In the genomic region with DNA sequence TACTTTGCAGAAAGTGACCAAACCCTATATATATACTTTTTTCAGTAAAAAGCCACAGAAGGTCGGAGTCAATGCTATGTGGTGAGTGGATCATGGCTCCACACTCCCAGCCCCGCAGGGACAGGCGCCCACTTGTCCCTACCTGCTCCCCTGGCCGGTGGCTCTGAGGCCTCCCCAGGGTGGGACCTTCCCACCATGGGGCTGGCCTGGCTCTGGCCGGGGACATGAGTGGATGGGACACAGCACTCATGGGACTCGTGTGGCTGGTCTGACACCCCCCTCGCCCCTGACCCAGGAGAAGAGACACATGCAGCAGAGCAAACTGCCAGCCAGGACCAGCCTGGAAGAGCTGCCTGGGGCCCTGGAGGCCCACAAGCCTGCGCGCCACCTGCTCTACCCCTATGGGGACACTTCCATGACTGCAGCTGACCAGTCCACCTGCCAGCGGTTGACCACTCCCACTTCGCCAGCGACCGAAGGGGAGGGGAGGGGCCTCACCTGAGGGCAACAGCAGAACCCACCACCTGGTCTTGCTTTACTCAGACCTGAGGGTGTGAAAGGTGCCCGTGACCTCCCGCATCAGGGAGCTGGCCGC, we compare ENCODE assay signal across 26 cellular contexts. TPM values are rescaled to one million over a fixed set of nuclear protein-coding genes. Genes with fewer than 3 reads are reported as not detected.
A peak's percentile ranks its signal among the peaks of the same experiment; 100 is the strongest.
DNase-seq lines count a peak whose midpoint lies in the region; ATAC-seq and TF ChIP-seq lines count a peak whose summit lies in the region.
"Had no signal": no experiment of that assay in that cellular context is flagged by ENCODE, and none has a peak within 500 bp of the region (broad histone marks: within the 10 kb centered on the region; RNA-seq: fewer than 3 reads in every experiment).

No MANE protein-coding gene starts in this region.

- intact Hi-C loops in Right ventricle myocardium superior (cut with DNase I) (no loop called here), left cardiac atrium (cut with DNase I) (no loop called here), testis (cut with DNase I; ENCODE audit: low total_unique reads) (no loop called here)

- no peak overlapping the region for H3K23ac ChIP-seq in mesenchymal stem cell (ENCODE audit: low read length in 2 of 2)

- no peak overlapping the region for H2BK120ac ChIP-seq in mesenchymal stem cell (ENCODE audit: low read depth, low read length)

- no peak overlapping the region for H4K91ac ChIP-seq in mesenchymal stem cell (ENCODE audit: low read length)

- no peak overlapping the region for H4K8ac ChIP-seq in mesenchymal stem cell (ENCODE audit: low read length)

- H2BK12ac ChIP-seq in mesenchymal stem cell (ENCODE audit: low read length in 2 of 2), result no peak overlapping the region

- H3K4ac ChIP-seq in mesenchymal stem cell (ENCODE audit: low read depth in 1 of 2, low read length in 2 of 2), result no peak overlapping the region

- H3K36me3 ChIP-seq in WERI-Rb-1, result no peaks in the 10 kb centered on the region; the same call in 1 of the 2 replicates
- peaks cover 0 to 30% of the 10 kb centered on the region in 2 experiments for H3K36me3 ChIP-seq in mesenchymal stem cell (ENCODE audit: control insufficient read depth in 1 of 2, insufficient read depth in 2 of 2, low read depth in 1 of 2, low read length in 2 of 2)
- no peaks in the 10 kb centered on the region for H3K36me3 ChIP-seq in testis (ENCODE audit: low read depth, missing control alignments)
- H3K36me3 ChIP-seq: BLaER1 treated with 17β-estradiol and CSF1 and Interleukin-3, amounts not matched to agents 10 nM and 100 nM; left lung had no signal

- H3K27me3 ChIP-seq in WERI-Rb-1 (ENCODE audit: insufficient read depth, low read depth, severe bottlenecking) (no peaks in the 10 kb centered on the region), mesenchymal stem cell (ENCODE audit: control insufficient read depth in 1 of 2, insufficient read depth in 1 of 2, low read length in 2 of 2) (no peaks in the 10 kb centered on the region), testis (no peaks in the 10 kb centered on the region)
- H3K27me3 ChIP-seq: body of pancreas, heart left ventricle, left lung had no signal

- TF ChIP-seq POLR2A in testis (IDR thresholded peaks at IDR 0.05), result no peak

- H3K9me3 ChIP-seq in WERI-Rb-1 (ENCODE audit: severe bottlenecking) (peaks cover 7% of the 10 kb centered on the region), mesenchymal stem cell (ENCODE audit: control insufficient read depth, low read length) (peaks cover 4% of the 10 kb centered on the region), testis (no peaks in the 10 kb centered on the region)
- H3K9me3 ChIP-seq: body of pancreas, left lung had no signal

- no peak for ATAC-seq in Right ventricle myocardium superior (ENCODE audit: poor library complexity)
- no peak for ATAC-seq in left cardiac atrium
- ATAC-seq in HG03378 (IDR thresholded peaks at IDR 0.05; ENCODE audit: unreplicated experiment), result no peak
- ATAC-seq: body of pancreas, GM12878, left lung had no signal

- no peak overlapping the region for H3K9ac ChIP-seq in mesenchymal stem cell (ENCODE audit: low read length)
- H3K9ac ChIP-seq: BLaER1 treated with 17β-estradiol and CSF1 and Interleukin-3, amounts not matched to agents 10 nM and 100 nM had no signal

- H3K4me1 ChIP-seq in mesenchymal stem cell (ENCODE audit: control insufficient read depth, insufficient read depth, low read depth, low read length) (peaks cover 10% of the 10 kb centered on the region), testis (peaks cover 13% of the 10 kb centered on the region)

- no peak overlapping the region for H3K18ac ChIP-seq in mesenchymal stem cell (ENCODE audit: low read depth in 1 of 2, low read length in 2 of 2)

- peaks cover 20% of the 10 kb centered on the region for H3K79me1 ChIP-seq in mesenchymal stem cell (replicated peaks; ENCODE audit: low read length, poor library complexity, severe bottlenecking)

- no peak overlapping the region for H2AFZ ChIP-seq in mesenchymal stem cell (ENCODE audit: low read depth, low read length)

- no peak overlapping the region for H3K4me2 ChIP-seq in mesenchymal stem cell (ENCODE audit: low read length, poor library complexity, severe bottlenecking)

- no peak for TF ChIP-seq CTCF in WERI-Rb-1 (IDR thresholded peaks at IDR 0.05; ENCODE audit: low read depth, low read length)
- no peak for TF ChIP-seq CTCF in testis (IDR thresholded peaks at IDR 0.05)

- no peak overlapping the region for H3K14ac ChIP-seq in mesenchymal stem cell (ENCODE audit: low read length in 2 of 2)

- H3K27ac ChIP-seq in WERI-Rb-1 (peak overlapping the region; percentile 26; the same call in 1 of the 2 replicates), mesenchymal stem cell (ENCODE audit: low read length, poor library complexity, severe bottlenecking) (no peak overlapping the region), testis (peak overlapping the region; percentile 51 to 67)
- H3K27ac ChIP-seq: BLaER1 treated with 17β-estradiol and CSF1 and Interleukin-3, amounts not matched to agents 10 nM and 100 nM; body of pancreas; left lung; VCaP had no signal

- peak overlapping the region; percentile 70 for H2BK15ac ChIP-seq in mesenchymal stem cell (ENCODE audit: low read depth, poor library complexity, severe bottlenecking)

- peak; percentile 40 for DNase-seq in Right ventricle myocardium superior
- no peak for DNase-seq in left cardiac atrium
- no peak for DNase-seq in WERI-Rb-1
- DNase-seq in mesenchymal stem cell, result no peak
- no peak for DNase-seq in testis
- no peak for DNase-seq in GDM1 (lab: John Stamatoyannopoulos, UW)
- no peak for DNase-seq in SW480 (ENCODE audit: low spot score)
- DNase-seq: activated CD4-positive, alpha-beta T cell treated with anti-CD3 and anti-CD28 coated beads, Interleukin-2, amount 50 U/mL, for 1 hour; activated gamma-delta T cell treated with Interleukin-2 at 50 U/mL for 16 hours; body of pancreas; Calu3; effector CD4-positive, alpha-beta T cell; erythroblast; HCEC 1CT; IMR-90; left lung; midbrain; NCI-H1092 treated with DMSO at 0.1 percent for 48 hours; NCI-H2029 treated with DMSO at 0.1 percent for 48 hours; NCI-H226 had no signal

- 94% methylated on average over 16 of the region's 16 CpGs for WGBS in mesenchymal stem cell
- WGBS in testis, 2 donors, result 83 to 87% methylated on average over 3 to 16 of the region's 16 CpGs

- no peak overlapping the region for H3K4me3 ChIP-seq in WERI-Rb-1 (ENCODE audit: low read depth, low read length)
- H3K4me3 ChIP-seq in mesenchymal stem cell (ENCODE audit: insufficient read depth in 1 of 2, low read depth in 1 of 2, low read length in 2 of 2), result peak overlapping the region in 1 of 2 experiments; percentile 3
- H3K4me3 ChIP-seq in testis, result no peak overlapping the region
- H3K4me3 ChIP-seq: BLaER1 treated with 17β-estradiol and CSF1 and Interleukin-3, amounts not matched to agents 10 nM and 100 nM; body of pancreas; GM12878; left lung had no signal

- H2BK5ac ChIP-seq in mesenchymal stem cell (ENCODE audit: low read depth, low read length, poor library complexity, severe bottlenecking), result no peak overlapping the region

- no peak overlapping the region for H2AK5ac ChIP-seq in mesenchymal stem cell (ENCODE audit: low read length, severe bottlenecking)

RNA-seq across cellular contexts. Expression of gene SPATC1L, which starts 2.2 kb away (rescaled TPM):
- total RNA-seq in Right ventricle myocardium superior (6.3 TPM), left cardiac atrium (10 to 100 TPM in 1 of 2 donors, 1 to 10 TPM in 1; 10.0 to 11.0 TPM), testis (10 to 100 TPM; 75.6 to 96.1 TPM)
- polyA plus RNA-seq in mesenchymal stem cell (2013, experiment 1 of 2), result 39.1 TPM
- 40.8 TPM for polyA plus RNA-seq in mesenchymal stem cell (2013, experiment 2 of 2)
- 55.4 TPM for polyA plus RNA-seq in testis (ENCODE audit: insufficient read depth, low read depth, low replicate concordance)

RNA-seq across cellular contexts. Expression of gene FTCD, which starts 26.7 kb away (rescaled TPM):
- 1.9 TPM for total RNA-seq in Right ventricle myocardium superior
- 1 to 10 TPM in 1 of 2 donors, under 1 TPM in 1; 0.68 to 1.6 TPM for total RNA-seq in left cardiac atrium
- polyA plus RNA-seq in mesenchymal stem cell (2013, experiment 1 of 2), result 1.5 TPM
- polyA plus RNA-seq in mesenchymal stem cell (2013, experiment 2 of 2), result 1.8 TPM
- total RNA-seq in testis, result 10 to 100 TPM; 50.5 to 63.5 TPM
- polyA plus RNA-seq in testis (ENCODE audit: insufficient read depth, low read depth, low replicate concordance), result 49.2 TPM
- total RNA-seq: IMR-90, subcutaneous adipose tissue had no signal

RNA-seq across cellular contexts. Expression of gene LSS, which starts 46.5 kb away (rescaled TPM):
- total RNA-seq in Right ventricle myocardium superior, result 57.9 TPM
- total RNA-seq in left cardiac atrium, result 10 to 100 TPM; 66.4 to 66.7 TPM
- polyA plus RNA-seq in mesenchymal stem cell (2013, experiment 1 of 2), result 120 TPM
- polyA plus RNA-seq in mesenchymal stem cell (2013, experiment 2 of 2), result 119 TPM
- 100 to 1,000 TPM; 126 to 152 TPM for total RNA-seq in testis
- 35.6 TPM for polyA plus RNA-seq in testis (ENCODE audit: insufficient read depth, low read depth, low replicate concordance)

Comparison
In these comparisons a context has a peak if more than half of its experiments do, and no peak if none do; other contexts are left out.
1. RNA of gene SPATC1L, which starts 2.2 kb away (total RNA-seq): 75.6 to 96.1 TPM in testis; 10.0 to 11.0 TPM in left cardiac atrium and 6.3 TPM in Right ventricle myocardium superior (single experiment); every median in the first group is over 4 times any median in the second.
2. RNA of gene FTCD, which starts 26.7 kb away (total RNA-seq): 50.5 to 63.5 TPM in testis; 1.9 TPM in Right ventricle myocardium superior (single experiment) and 0.68 to 1.6 TPM in left cardiac atrium; every median in the first group is over 10 times any median in the second.